In genomic region chr19:42282036-42282762, GRCh38 we compare ENCODE assay signal across 8 cellular contexts. TPM values are rescaled to one million over a fixed set of nuclear protein-coding genes. Genes with fewer than 3 reads are reported as not detected.
DNase-seq lines count a peak whose midpoint lies in the region; ATAC-seq and TF ChIP-seq lines count a peak whose summit lies in the region.

No MANE protein-coding gene starts in this region.

- H3K4me3 ChIP-seq in HEK293 (ENCODE audit: low read depth, low read length) (no peak overlapping the region), SU-DHL-6 (ENCODE audit: insufficient read depth, low read length, poor library complexity, severe bottlenecking) (no peak overlapping the region), heart right ventricle (peak overlapping the region in 7 of 10 donors; percentile 74 to 94 (median 85)), skin epidermis (peak overlapping the region in 1 of 7 experiments; percentile 4)

- H3K9me3 ChIP-seq in HEK293 (ENCODE audit: control insufficient read depth, insufficient read depth, low read depth, low read length) = no peaks in the 10 kb centered on the region
- H3K9me3 ChIP-seq in SU-DHL-6 (ENCODE audit: insufficient read depth, low read length) = no peaks in the 10 kb centered on the region
- no peaks in the 10 kb centered on the region for H3K9me3 ChIP-seq in heart right ventricle

- H3K36me3 ChIP-seq in HEK293 (ENCODE audit: control insufficient read depth in 2 of 2, insufficient read depth in 1 of 2, low read length in 2 of 2) = peaks cover 0 to 6% of the 10 kb centered on the region in 2 experiments; a peak in 1 of 3 replicates
- no peaks in the 10 kb centered on the region for H3K36me3 ChIP-seq in SU-DHL-6 (ENCODE audit: low read length)
- peaks cover 0 to 6% (median 3%) of the 10 kb centered on the region in 9 donors for H3K36me3 ChIP-seq in heart right ventricle

- peak in 1 of 2 donors; percentile 29 for DNase-seq in heart right ventricle
- no peak for DNase-seq in stimulated activated CD4-positive, alpha-beta T cell treated with anti-CD3 and anti-CD28 coated beads, Interleukin-4, amount 100 ng/mL, for 24 hours

- ATAC-seq in heart right ventricle = no peak
- no peak for ATAC-seq in HG02798 (IDR thresholded peaks at IDR 0.05; ENCODE audit: poor library complexity, unreplicated experiment)
- no peak for ATAC-seq in HG03095 (IDR thresholded peaks at IDR 0.05; ENCODE audit: unreplicated experiment)
- no peak for ATAC-seq in GM21825 (IDR thresholded peaks at IDR 0.05; ENCODE audit: unreplicated experiment)

- no peak for TF ChIP-seq CTCF in HEK293 (tag by site-specific recombination; IDR thresholded peaks at IDR 0.05)
- TF ChIP-seq CTCF in SU-DHL-6 (IDR thresholded peaks at IDR 0.05; ENCODE audit: insufficient read depth, low read length, poor library complexity, severe bottlenecking) = no peak
- TF ChIP-seq CTCF in heart right ventricle (IDR thresholded peaks at IDR 0.05) = no peak

- H3K4me2 ChIP-seq in SU-DHL-6 (ENCODE audit: low read depth, low read length, poor library complexity, severe bottlenecking) = peak overlapping the region; percentile 62

- no peaks in the 10 kb centered on the region for H3K9me2 ChIP-seq in SU-DHL-6 (replicated peaks; ENCODE audit: insufficient read depth, low read length)

- H3F3A ChIP-seq in SU-DHL-6 (ENCODE audit: insufficient read depth) = peaks cover 24% of the 10 kb centered on the region

- H2AFZ ChIP-seq in SU-DHL-6 (ENCODE audit: low read depth, low read length, severe bottlenecking) = no peak overlapping the region

- H3K27me3 ChIP-seq in SU-DHL-6 (ENCODE audit: low read length) (no peaks in the 10 kb centered on the region), heart right ventricle (no peaks in the 10 kb centered on the region)

- H3K27ac ChIP-seq in HEK293 (ENCODE audit: extremely low read depth, low read depth, low read length) = peak overlapping the region; percentile 89
- peak overlapping the region; percentile 89 for H3K27ac ChIP-seq in SU-DHL-6 (ENCODE audit: low read depth, low read length)
- peak overlapping the region; percentile 91 to 99 (median 96) for H3K27ac ChIP-seq in heart right ventricle
- H3K27ac ChIP-seq in skin epidermis = peak overlapping the region in 20 of 21 experiments; percentile 83 to 99 (median 92)

- POLR2A ChIA-PET in HEK293 (lab: Yijun Ruan, JAX) = interaction anchor here (0.7 to 12.3 kb wide), 8 partner anchors 11 to 323 kb away, joined by 3 to 242 read pairs (median 5); partner anchors contain the start of genes GSK3A, PAFAH1B3, PRR19 and RABAC1

- H3K79me2 ChIP-seq in SU-DHL-6 (ENCODE audit: insufficient read depth, low read length) = peaks cover 15% of the 10 kb centered on the region; the same call in 1 of the 2 replicates

- H3K4me1 ChIP-seq in HEK293 (ENCODE audit: control insufficient read depth, insufficient read depth, low read length) (peaks cover 57% of the 10 kb centered on the region), heart right ventricle (peaks cover 46 to 86% (median 79%) of the 10 kb centered on the region in 9 donors)

- 23 to 30% methylated on average over 5 of the region's 5 CpGs for WGBS in heart right ventricle, 2 donors

- intact Hi-C loops in heart right ventricle (cut with DNase I) = loop anchor here in 2 of 10 donors (5.0 kb wide), 2 partner anchors 35 to 140 kb away; no protein-coding TSS in a partner anchor

- CTCF ChIA-PET in HEK293 (lab: Yijun Ruan, JAX) = interaction anchor here (0.6 to 7.5 kb wide), 10 partner anchors 13 to 167 kb away, joined by 3 to 276 read pairs (median 3); partner anchors contain the start of gene GSK3A

- H4K20me1 ChIP-seq in SU-DHL-6 (ENCODE audit: low read depth, low read length) = no peaks in the 10 kb centered on the region

- H3K9ac ChIP-seq in SU-DHL-6 (ENCODE audit: low read length) = peak overlapping the region; percentile 91

TF ChIP-seq in HEK293, 187 proteins besides CTCF, POLR2A, EP300 and RAD21 (continues in another document):
- TF ChIP-seq, protein P1, sequence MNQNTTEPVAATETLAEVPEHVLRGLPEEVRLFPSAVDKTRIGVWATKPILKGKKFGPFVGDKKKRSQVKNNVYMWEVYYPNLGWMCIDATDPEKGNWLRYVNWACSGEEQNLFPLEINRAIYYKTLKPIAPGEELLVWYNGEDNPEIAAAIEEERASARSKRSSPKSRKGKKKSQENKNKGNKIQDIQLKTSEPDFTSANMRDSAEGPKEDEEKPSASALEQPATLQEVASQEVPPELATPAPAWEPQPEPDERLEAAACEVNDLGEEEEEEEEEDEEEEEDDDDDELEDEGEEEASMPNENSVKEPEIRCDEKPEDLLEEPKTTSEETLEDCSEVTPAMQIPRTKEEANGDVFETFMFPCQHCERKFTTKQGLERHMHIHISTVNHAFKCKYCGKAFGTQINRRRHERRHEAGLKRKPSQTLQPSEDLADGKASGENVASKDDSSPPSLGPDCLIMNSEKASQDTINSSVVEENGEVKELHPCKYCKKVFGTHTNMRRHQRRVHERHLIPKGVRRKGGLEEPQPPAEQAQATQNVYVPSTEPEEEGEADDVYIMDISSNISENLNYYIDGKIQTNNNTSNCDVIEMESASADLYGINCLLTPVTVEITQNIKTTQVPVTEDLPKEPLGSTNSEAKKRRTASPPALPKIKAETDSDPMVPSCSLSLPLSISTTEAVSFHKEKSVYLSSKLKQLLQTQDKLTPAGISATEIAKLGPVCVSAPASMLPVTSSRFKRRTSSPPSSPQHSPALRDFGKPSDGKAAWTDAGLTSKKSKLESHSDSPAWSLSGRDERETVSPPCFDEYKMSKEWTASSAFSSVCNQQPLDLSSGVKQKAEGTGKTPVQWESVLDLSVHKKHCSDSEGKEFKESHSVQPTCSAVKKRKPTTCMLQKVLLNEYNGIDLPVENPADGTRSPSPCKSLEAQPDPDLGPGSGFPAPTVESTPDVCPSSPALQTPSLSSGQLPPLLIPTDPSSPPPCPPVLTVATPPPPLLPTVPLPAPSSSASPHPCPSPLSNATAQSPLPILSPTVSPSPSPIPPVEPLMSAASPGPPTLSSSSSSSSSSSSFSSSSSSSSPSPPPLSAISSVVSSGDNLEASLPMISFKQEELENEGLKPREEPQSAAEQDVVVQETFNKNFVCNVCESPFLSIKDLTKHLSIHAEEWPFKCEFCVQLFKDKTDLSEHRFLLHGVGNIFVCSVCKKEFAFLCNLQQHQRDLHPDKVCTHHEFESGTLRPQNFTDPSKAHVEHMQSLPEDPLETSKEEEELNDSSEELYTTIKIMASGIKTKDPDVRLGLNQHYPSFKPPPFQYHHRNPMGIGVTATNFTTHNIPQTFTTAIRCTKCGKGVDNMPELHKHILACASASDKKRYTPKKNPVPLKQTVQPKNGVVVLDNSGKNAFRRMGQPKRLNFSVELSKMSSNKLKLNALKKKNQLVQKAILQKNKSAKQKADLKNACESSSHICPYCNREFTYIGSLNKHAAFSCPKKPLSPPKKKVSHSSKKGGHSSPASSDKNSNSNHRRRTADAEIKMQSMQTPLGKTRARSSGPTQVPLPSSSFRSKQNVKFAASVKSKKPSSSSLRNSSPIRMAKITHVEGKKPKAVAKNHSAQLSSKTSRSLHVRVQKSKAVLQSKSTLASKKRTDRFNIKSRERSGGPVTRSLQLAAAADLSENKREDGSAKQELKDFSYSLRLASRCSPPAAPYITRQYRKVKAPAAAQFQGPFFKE (tag by site-specific recombination; IDR thresholded peaks at IDR 0.05; ENCODE audit: borderline replicate concordance) = no peak
- TF ChIP-seq ZEB2 (tag by site-specific recombination; IDR thresholded peaks at IDR 0.05) = no peak; the same call in 1 of the 2 replicates
- no peak for TF ChIP-seq MEIS1 (CRISPR knock-in tag; IDR thresholded peaks at IDR 0.05; ENCODE audit: borderline replicate concordance)
- no peak for TF ChIP-seq ZNF585B (tag by site-specific recombination; IDR thresholded peaks at IDR 0.05)
- TF ChIP-seq ZNF174 (tag by site-specific recombination; IDR thresholded peaks at IDR 0.05) = no peak
- TF ChIP-seq IKZF3 (tag by site-specific recombination; IDR thresholded peaks at IDR 0.05) = 0 out of 2 replicates have a peak, but pooled peaks have one; percentile 10
- TF ChIP-seq REST (tag by site-specific recombination; IDR thresholded peaks at IDR 0.05) = no peak
- peak; percentile 70 for TF ChIP-seq KLF1 (tag by site-specific recombination; IDR thresholded peaks at IDR 0.05)
- no peak for TF ChIP-seq MZF1 (tag by site-specific recombination; IDR thresholded peaks at IDR 0.05; ENCODE audit: borderline replicate concordance)

RNA-seq across cellular contexts. Expression of gene CIC, which starts 13.1 kb away (rescaled TPM):
- 10 to 100 TPM; 27.9 to 42.0 (median 32.0) TPM for total RNA-seq in heart right ventricle
- 10 to 100 TPM; 17.6 to 39.8 TPM for polyA plus RNA-seq in heart right ventricle

RNA-seq across cellular contexts. Expression of gene PRR19, which starts 19.7 kb away (rescaled TPM):
- total RNA-seq in heart right ventricle = under 1 TPM in 4 of 10 donors, not detected in 6; 0.16 to 0.21 (median 0.19) TPM
- under 1 TPM in 1 of 2 donors, not detected in 1; 0.16 TPM for polyA plus RNA-seq in heart right ventricle

RNA-seq across cellular contexts. Expression of gene PAFAH1B3, which starts 20.2 kb away (rescaled TPM):
- 1 to 10 TPM; 1.2 to 5.9 (median 2.6) TPM for total RNA-seq in heart right ventricle
- 10 to 100 TPM in 1 of 2 donors, 1 to 10 TPM in 1; 5.0 to 10.4 TPM for polyA plus RNA-seq in heart right ventricle

RNA-seq across cellular contexts. Expression of gene ERF, which starts 27.3 kb away (rescaled TPM):
- 10 to 100 TPM; 29.8 to 40.2 (median 32.9) TPM for total RNA-seq in heart right ventricle
- polyA plus RNA-seq in heart right ventricle = 10 to 100 TPM; 31.8 to 49.0 TPM

RNA-seq across cellular contexts. Expression of gene TMEM145, which starts 30.9 kb away (rescaled TPM):
- total RNA-seq in heart right ventricle = 1 to 10 TPM in 1 of 10 donors, under 1 TPM in 4, not detected in 5; 0.15 to 1.0 (median 0.49) TPM
- polyA plus RNA-seq in heart right ventricle = 1 to 10 TPM in 1 of 2 donors, under 1 TPM in 1; 0.32 to 1.0 TPM

Comparison
In these comparisons a context has a peak if more than half of its experiments do, and no peak if none do; other contexts are left out.
1. H3K4me3 ChIP-seq: peak in heart right ventricle (7 of 10); none in HEK293 (single experiment) and SU-DHL-6 (single experiment).
2. Peak in every context shown above with its lines, with median percentiles within 50 percentile points of each other: H3K27ac ChIP-seq.